ENCODE assay signal across 25 cellular contexts in the genomic region with DNA sequence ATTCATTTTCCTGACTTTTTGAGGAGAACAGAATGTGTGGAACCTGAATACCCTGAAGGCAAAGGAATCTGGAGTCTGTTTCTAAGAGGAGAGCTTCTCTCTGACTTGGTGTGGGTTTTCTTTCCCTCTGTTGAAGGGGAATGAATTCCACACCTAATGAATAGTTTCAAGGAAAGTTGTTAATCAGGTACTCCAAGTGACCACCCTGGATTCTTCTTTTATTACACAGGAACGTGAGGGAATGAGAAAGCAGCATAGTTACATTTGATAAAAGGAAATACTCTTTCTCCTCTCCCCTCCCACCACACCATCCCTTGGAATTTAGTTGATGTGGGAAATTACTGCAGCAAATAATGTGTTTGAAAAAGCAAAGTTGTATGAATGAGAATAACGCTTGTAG. TPM values are rescaled to one million over a fixed set of nuclear protein-coding genes. Genes with fewer than 3 reads are reported as not detected.
DNase-seq lines count a peak whose midpoint lies in the region; ATAC-seq, FAIRE-seq and TF ChIP-seq lines count a peak whose summit lies in the region.
"Had no signal": no experiment of that assay in that cellular context is flagged by ENCODE, and none has a peak within 500 bp of the region (broad histone marks: within the 10 kb centered on the region; RNA-seq: fewer than 3 reads in every experiment).

No MANE protein-coding gene starts in this region.

- H3K9me3 Mint-ChIP-seq in mesothelial cell of epicardium: no peaks in the 10 kb centered on the region
- H3K9me3 Mint-ChIP-seq: H9 had no signal

- peak; percentile 38 for DNase-seq in ELF-1 (ENCODE audit: low read depth, low spot score)
- peak; percentile 27 for DNase-seq in NCI-H226
- DNase-seq in foreskin keratinocyte: no peak
- no peak for DNase-seq in mesothelial cell of epicardium (ENCODE audit: low spot score in 2 of 2, unreplicated experiment in 2 of 2)
- no peak for DNase-seq in T-helper 2 cell
- no peak for DNase-seq in GM13977 (ENCODE audit: low spot score)
- no peak for DNase-seq in pancreas
- DNase-seq in activated effector memory CD4-positive, alpha-beta T cell treated with Interleukin-2 at 50 U/mL for 16 hours: no peak
- DNase-seq: AML-193; CD8-positive, alpha-beta memory T cell; GF-D8; H9; IMR-90; MV-4-11; NCI-H1105 treated with DMSO at 0.1 percent for 48 hours; NCI-H1694; NCI-H2081; NCI-H2171 treated with DMSO at 0.1 percent for 48 hours; NCI-H446; NCI-H526; OCI-M1; Right ventricle myocardium superior had no signal

- no peaks in the 10 kb centered on the region for H3K36me3 ChIP-seq in pancreas

- H3K4me3 Mint-ChIP-seq in mesothelial cell of epicardium: no peak overlapping the region
- H3K4me3 Mint-ChIP-seq: CD8-positive, alpha-beta memory T cell; H9 had no signal

- no peak for FAIRE-seq in pancreas (lab: Jason Lieb, UNC)
- FAIRE-seq: HTR-8/SVneo, RCC 7860 had no signal

- H3K27me3 ChIP-seq in foreskin keratinocyte (no peaks in the 10 kb centered on the region), pancreas (no peaks in the 10 kb centered on the region)

- H3K4me1 Mint-ChIP-seq in mesothelial cell of epicardium: peaks cover 40% of the 10 kb centered on the region
- H3K4me1 Mint-ChIP-seq: CD8-positive, alpha-beta memory T cell had no signal

- TF ChIP-seq CTCF in foreskin keratinocyte (conservative IDR thresholded peaks at IDR 0.05) (no peak), mesothelial cell of epicardium (IDR thresholded peaks at IDR 0.05; ENCODE audit: unreplicated experiment) (no peak), GM13977 (IDR thresholded peaks at IDR 0.05; ENCODE audit: extremely low read depth, insufficient read depth, missing control alignments) (no peak), pancreas (IDR thresholded peaks at IDR 0.05) (no peak)

- no peak overlapping the region for H3K4me3 ChIP-seq in pancreas

- H3K4me1 ChIP-seq in foreskin keratinocyte: peaks cover 27% of the 10 kb centered on the region
- H3K4me1 ChIP-seq in pancreas: no peaks in the 10 kb centered on the region

- H3K36me3 Mint-ChIP-seq in mesothelial cell of epicardium: no peaks in the 10 kb centered on the region
- H3K36me3 Mint-ChIP-seq: CD8-positive, alpha-beta memory T cell had no signal

- H3K27ac ChIP-seq in foreskin keratinocyte (peak overlapping the region; percentile 38), pancreas (no peak overlapping the region)
- H3K27ac ChIP-seq: C4-2B had no signal

- in situ Hi-C loops in GM13977 (cut with MboI; ENCODE audit: low pct_unique_long_range_greater_than_20kb, low sequenced_read_pairs, unreplicated experiment): no loop called here

- intact Hi-C loops in pancreas (cut with DNase I): no loop called here

- ATAC-seq in foreskin keratinocyte: no peak
- ATAC-seq in pancreas: no peak

- peak overlapping the region; percentile 81 for H3K27ac Mint-ChIP-seq in mesothelial cell of epicardium
- H3K27ac Mint-ChIP-seq: CD8-positive, alpha-beta memory T cell had no signal

- no peaks in the 10 kb centered on the region for H3K9me3 ChIP-seq in pancreas

- whole genome bisulfite sequencing in pancreas, 2 donors: 26 to 35% methylated on average over 2 of the region's 2 CpGs

- no peaks in the 10 kb centered on the region for H3K27me3 Mint-ChIP-seq in mesothelial cell of epicardium (ENCODE audit: low read depth)
- H3K27me3 Mint-ChIP-seq: CD8-positive, alpha-beta memory T cell had no signal

RNA-seq across cellular contexts. Expression of gene SLIT2, which starts 29.7 kb away (rescaled TPM):
- total RNA-seq in foreskin keratinocyte (22.6 and 26.9 TPM in 2 replicates), mesothelial cell of epicardium (155 to 168 TPM (median 156 TPM) in 3 replicates), pancreas (1 to 10 TPM; 1.1 to 9.1 (median 3.1) TPM)
- polyA plus RNA-seq in foreskin keratinocyte (4.5 and 6.0 TPM in 2 replicates), pancreas (under 1 TPM; 0.68 to 0.82 TPM)
- total RNA-seq: CD8-positive, alpha-beta memory T cell had no signal
- polyA plus RNA-seq: CD8-positive, alpha-beta memory T cell had no signal

Comparison
In these comparisons a context has a peak if more than half of its experiments do, and no peak if none do; other contexts are left out.
1. DNase-seq: peak in ELF-1 (single experiment) and NCI-H226 (single experiment); none in foreskin keratinocyte (0 of 2), mesothelial cell of epicardium (0 of 2), T-helper 2 cell (0 of 5), GM13977 (single experiment), pancreas (0 of 6) and activated effector memory CD4-positive, alpha-beta T cell treated with Interleukin-2 at 50 U/mL for 16 hours (single experiment).